11 cellular contexts compared by ENCODE assay signal in genomic region chr9:6575324-6575758, GRCh38.
DNase-seq lines count a peak whose midpoint lies in the region; ATAC-seq and TF ChIP-seq lines count a peak whose summit lies in the region.
"Had no signal": no experiment of that assay in that cellular context is flagged by ENCODE, and none has a peak within 500 bp of the region (broad histone marks: within the 10 kb centered on the region; RNA-seq: fewer than 3 reads in every experiment).

No MANE protein-coding gene starts in this region.

- H3K27me3 ChIP-seq in DOHH2 (ENCODE audit: control insufficient read depth, low read length) (0 out of 2 replicates have a peak, but pooled peaks cover 4% of the 10 kb centered on the region), mammary epithelial cell (ENCODE audit: insufficient read depth, low read length) (no peaks in the 10 kb centered on the region), brain microvascular endothelial cell (replicated peaks) (no peaks in the 10 kb centered on the region)

- H3K79me2 ChIP-seq in DOHH2 (ENCODE audit: control insufficient read depth, low read length) (no peaks in the 10 kb centered on the region), mammary epithelial cell (ENCODE audit: insufficient read depth, low read length) (no peaks in the 10 kb centered on the region)

- H3K9me3 ChIP-seq in DOHH2 (ENCODE audit: control insufficient read depth, insufficient read depth, low read length) (no peaks in the 10 kb centered on the region), mammary epithelial cell (replicated peaks; ENCODE audit: insufficient read depth, low read length) (no peaks in the 10 kb centered on the region)
- H3K9me3 ChIP-seq: left ventricle myocardium inferior had no signal

- H3K27ac ChIP-seq in DOHH2 (ENCODE audit: low read depth, low read length) (peak overlapping the region; percentile 7; the same call in 1 of the 2 replicates), mammary epithelial cell (ENCODE audit: insufficient read depth, low read depth, low read length) (no peak overlapping the region), brain microvascular endothelial cell (no peak overlapping the region)
- H3K27ac ChIP-seq: left ventricle myocardium inferior had no signal

- no peaks in the 10 kb centered on the region for H3F3A ChIP-seq in DOHH2 (ENCODE audit: control insufficient read depth, insufficient read depth)

- intact Hi-C loops in mammary epithelial cell (cut with micrococcal nuclease): no loop called here

- in situ Hi-C loops in mammary epithelial cell (cut with MboI; ENCODE audit: low sequenced_read_pairs in 2 of 2): loop anchor here in 1 of 2 donors (25.0 kb wide), 1 partner anchor 112 kb away; no protein-coding TSS in a partner anchor
- in situ Hi-C loops in brain microvascular endothelial cell (cut with HindIII; ENCODE audit: low pct_ligation_motif_present, low sequenced_read_pairs): no loop called here

- dilution Hi-C loops in mammary epithelial cell (cut with HindIII; ENCODE audit: low sequenced_read_pairs): no loop called here

- ATAC-seq in GM19324 (IDR thresholded peaks at IDR 0.05; ENCODE audit: low FRiP score, unreplicated experiment) (peak; percentile 88), HG02840 (IDR thresholded peaks at IDR 0.05; ENCODE audit: low FRiP score, unreplicated experiment) (peak; percentile 82), HG03558 (IDR thresholded peaks at IDR 0.05; ENCODE audit: extremely low read depth, unreplicated experiment) (peak; percentile 79)

- H3K9ac ChIP-seq in mammary epithelial cell (ENCODE audit: insufficient read depth, low read length): no peak overlapping the region

- H3K36me3 ChIP-seq in DOHH2 (ENCODE audit: control insufficient read depth, low read length) (no peaks in the 10 kb centered on the region), mammary epithelial cell (ENCODE audit: insufficient read depth, low read length) (no peaks in the 10 kb centered on the region), brain microvascular endothelial cell (replicated peaks) (no peaks in the 10 kb centered on the region)
- H3K36me3 ChIP-seq: left ventricle myocardium inferior had no signal

- no TSS peak for BruUV-seq in mammary epithelial cell (replicated peaks; lab: Mats Ljungman, UMichigan)

- H3K4me3 ChIP-seq in DOHH2 (ENCODE audit: low read length): peak overlapping the region; percentile 49
- H3K4me3 ChIP-seq in mammary epithelial cell (replicated peaks in 1 of 3; ENCODE audit: insufficient read depth in 1 of 3, low read depth in 2 of 3, low read length in 3 of 3): no peak overlapping the region
- no peak overlapping the region for H3K4me3 ChIP-seq in brain microvascular endothelial cell (ENCODE audit: low read depth, low read length)
- H3K4me3 ChIP-seq: left ventricle myocardium inferior had no signal

- CTCF ChIA-PET in mammary epithelial cell (lab: Charles Lee; ENCODE audit: low non-redundant PET): no interaction called here

- DNase-seq in mammary epithelial cell: no peak
- no peak for DNase-seq in NCI-H524 treated with DMSO at 0.1 percent for 48 hours (lab: John Stamatoyannopoulos, UW)
- DNase-seq in AG08396 (ENCODE audit: low spot score): no peak
- no peak for DNase-seq in brain microvascular endothelial cell
- DNase-seq: GF-D8, left ventricle myocardium inferior, NCI-H2171 treated with DMSO at 0.1 percent for 48 hours had no signal

- H4K20me1 ChIP-seq in DOHH2 (ENCODE audit: control insufficient read depth, insufficient read depth, low read depth, low read length) (no peaks in the 10 kb centered on the region), mammary epithelial cell (ENCODE audit: insufficient read depth, low read length) (no peaks in the 10 kb centered on the region)

- no peak overlapping the region for H2AFZ ChIP-seq in mammary epithelial cell (ENCODE audit: low read depth, low read length)

- peak overlapping the region; percentile 66 for H3K4me2 ChIP-seq in DOHH2 (ENCODE audit: low read length)
- no peak overlapping the region for H3K4me2 ChIP-seq in mammary epithelial cell (ENCODE audit: insufficient read depth, low read depth, low read length)

- 100% methylated on average over 1 of the region's 2 CpGs for WGBS in mammary epithelial cell (ENCODE audit: low coverage, missing lambda C conversion rate)

- H3K9me2 ChIP-seq in DOHH2 (replicated peaks; ENCODE audit: control insufficient read depth, low read length): no peaks in the 10 kb centered on the region

- H3K4me1 ChIP-seq in DOHH2 (ENCODE audit: control insufficient read depth, low read length) (peaks cover 50% of the 10 kb centered on the region), mammary epithelial cell (ENCODE audit: insufficient read depth, low read length) (no peaks in the 10 kb centered on the region)
- H3K4me1 ChIP-seq: left ventricle myocardium inferior had no signal

- TF ChIP-seq CTCF in DOHH2 (IDR thresholded peaks at IDR 0.05; ENCODE audit: low read depth, low read length, poor library complexity, severe bottlenecking) (no peak), mammary epithelial cell (conservative IDR thresholded peaks at IDR 0.05 in 1 of 2, IDR thresholded peaks at IDR 0.05 in 1 of 2; ENCODE audit: extremely low read depth in 1 of 2, insufficient read depth in 1 of 2, low read depth in 1 of 2, low read length in 2 of 2) (no peak), brain microvascular endothelial cell (IDR thresholded peaks at IDR 0.05; ENCODE audit: low read depth, low read length, missing control alignments) (no peak)
